ENCODE assay signal across 15 cellular contexts in genomic region chr10:22604314-22605091, GRCh38.
DNase-seq lines count a peak whose midpoint lies in the region; ATAC-seq and TF ChIP-seq lines count a peak whose summit lies in the region.
"Had no signal": no experiment of that assay in that cellular context is flagged by ENCODE, and none has a peak within 500 bp of the region (broad histone marks: within the 10 kb centered on the region; RNA-seq: fewer than 3 reads in every experiment).

No MANE protein-coding gene starts in this region.

- TF ChIP-seq CTCF in CD4-positive, alpha-beta T cell (IDR thresholded peaks at IDR 0.05) = no peak
- TF ChIP-seq CTCF in natural killer cell (IDR thresholded peaks at IDR 0.05) (no peak), tibial artery (IDR thresholded peaks at IDR 0.05) (no peak), sigmoid colon (IDR thresholded peaks at IDR 0.05) (no peak)

- H3K4me3 Mint-ChIP-seq in CD4-positive, alpha-beta T cell = no peak overlapping the region
- H3K4me3 Mint-ChIP-seq in IgD-negative memory B cell = peak overlapping the region; percentile 70 to 95 (median 84)
- H3K4me3 Mint-ChIP-seq in natural killer cell = peak overlapping the region; percentile 86

- CTCF ChIA-PET in CD4-positive, alpha-beta T cell (lab: Charles Lee) = interaction anchor here (0.6 to 2.0 kb wide), 7 partner anchors 9 to 384 kb away, joined by 3 to 7 read pairs (median 4); no protein-coding TSS in a partner anchor

- intact Hi-C loops in CD4-positive, alpha-beta T cell (cut with DNase I, micrococcal nuclease) = no loop called here
- intact Hi-C loops in natural killer cell (cut with micrococcal nuclease) (loop anchor here (1.0 to 5.0 kb wide), 3 partner anchors 7 to 108 kb away; partner anchors contain the start of gene PIP4K2A), left colon (cut with DNase I, micrococcal nuclease) (no loop called here), tibial artery (cut with DNase I; ENCODE audit: low total_unique reads) (no loop called here), sigmoid colon (cut with DNase I) (no loop called here), left cardiac atrium (cut with DNase I) (no loop called here)

- POLR2A ChIA-PET in CD4-positive, alpha-beta T cell (lab: Charles Lee) = interaction anchor here (0.6 to 2.1 kb wide), 3 partner anchors 21 to 168 kb away, joined by 3 to 7 read pairs (median 3); no protein-coding TSS in a partner anchor

- no peak overlapping the region for H3K4me3 ChIP-seq in tibial artery
- no peak overlapping the region for H3K4me3 ChIP-seq in sigmoid colon
- H3K4me3 ChIP-seq: gastroesophageal sphincter, psoas muscle, thyroid gland had no signal

- H3K4me1 ChIP-seq in tibial artery = peaks cover 0 to 5% (median 0%) of the 10 kb centered on the region in 4 donors
- H3K4me1 ChIP-seq in sigmoid colon = peaks cover 0 to 9% (median 2%) of the 10 kb centered on the region in 4 donors
- H3K4me1 ChIP-seq: psoas muscle had no signal

- peak overlapping the region; percentile 18 for H3K27ac ChIP-seq in CD4-positive, alpha-beta T cell (ENCODE audit: low read depth, low read length)
- H3K27ac ChIP-seq in cingulate gyrus (ENCODE audit: low read depth, low read length) (peak overlapping the region; percentile 33), tibial artery (no peak overlapping the region), sigmoid colon (peak overlapping the region in 2 of 4 donors; percentile 39 to 56)
- H3K27ac ChIP-seq: psoas muscle had no signal

- peaks cover 92% of the 10 kb centered on the region for H3K4me1 Mint-ChIP-seq in CD4-positive, alpha-beta T cell (ENCODE audit: low read depth)
- H3K4me1 Mint-ChIP-seq in IgD-negative memory B cell (peaks cover 64 to 83% (median 68%) of the 10 kb centered on the region in 3 donors), natural killer cell (peaks cover 86 to 96% of the 10 kb centered on the region in 2 donors)

- peaks cover 87% of the 10 kb centered on the region for H3K36me3 Mint-ChIP-seq in CD4-positive, alpha-beta T cell (ENCODE audit: low read depth)
- H3K36me3 Mint-ChIP-seq in IgD-negative memory B cell (peaks cover 14% of the 10 kb centered on the region), natural killer cell (peaks cover 8% of the 10 kb centered on the region)

- no peak for TF ChIP-seq EP300 in sigmoid colon (IDR thresholded peaks at IDR 0.05)

- no peak for DNase-seq in CD4-positive, alpha-beta T cell
- DNase-seq in natural killer cell (no peak), left colon (no peak), tibial artery (no peak), sigmoid colon (no peak), left cardiac atrium (no peak)
- DNase-seq: activated T-cell treated with anti-CD3 and anti-CD28 coated beads, Interleukin-2, amount 50 U/mL, for 48 hours; cerebellar nuclear complex; NCI-H187 treated with DMSO at 0.1 percent for 48 hours; psoas muscle; thyroid gland had no signal

- H3K27ac Mint-ChIP-seq in CD4-positive, alpha-beta T cell = peak overlapping the region; percentile 98
- H3K27ac Mint-ChIP-seq in IgD-negative memory B cell (peak overlapping the region; percentile 88 to 97 (median 90)), natural killer cell (peak overlapping the region; percentile 99)

- no peak for ATAC-seq in CD4-positive, alpha-beta T cell (ENCODE audit: poor library complexity)
- ATAC-seq in natural killer cell = no peak
- ATAC-seq in left colon = no peak
- ATAC-seq in left cardiac atrium = no peak
- ATAC-seq: HepG2 had no signal

- H3K9me3 Mint-ChIP-seq in CD4-positive, alpha-beta T cell = no peaks in the 10 kb centered on the region
- H3K9me3 Mint-ChIP-seq in IgD-negative memory B cell = no peaks in the 10 kb centered on the region
- H3K9me3 Mint-ChIP-seq in natural killer cell = no peaks in the 10 kb centered on the region

- H3K9me3 ChIP-seq in CD4-positive, alpha-beta T cell (ENCODE audit: control insufficient read depth, low read length) = no peaks in the 10 kb centered on the region
- H3K9me3 ChIP-seq in tibial artery (no peaks in the 10 kb centered on the region), sigmoid colon (no peaks in the 10 kb centered on the region)
- H3K9me3 ChIP-seq: gastroesophageal sphincter, psoas muscle, thyroid gland had no signal

- H3K27me3 ChIP-seq in CD4-positive, alpha-beta T cell (ENCODE audit: control insufficient read depth, insufficient read depth, low read length) = no peaks in the 10 kb centered on the region
- H3K27me3 ChIP-seq in tibial artery = no peaks in the 10 kb centered on the region
- H3K27me3 ChIP-seq in sigmoid colon = no peaks in the 10 kb centered on the region
- H3K27me3 ChIP-seq: gastroesophageal sphincter, thyroid gland had no signal

- no peaks in the 10 kb centered on the region for H3K27me3 Mint-ChIP-seq in CD4-positive, alpha-beta T cell
- H3K27me3 Mint-ChIP-seq in IgD-negative memory B cell = no peaks in the 10 kb centered on the region
- no peaks in the 10 kb centered on the region for H3K27me3 Mint-ChIP-seq in natural killer cell (ENCODE audit: low read depth in 2 of 2)

- 87 to 90% methylated on average over 14 of the region's 14 CpGs for WGBS in sigmoid colon, 2 donors

- TF ChIP-seq POLR2A in sigmoid colon (IDR thresholded peaks at IDR 0.05) = no peak

- H3K36me3 ChIP-seq in tibial artery (peaks cover 16 to 29% (median 25%) of the 10 kb centered on the region in 3 donors), sigmoid colon (peaks cover 0 to 12% (median 0%) of the 10 kb centered on the region in 4 donors)
- H3K36me3 ChIP-seq: thyroid gland had no signal

Comparison
In these comparisons a context has a peak if more than half of its experiments do, and no peak if none do; other contexts are left out.
1. H3K27ac ChIP-seq: peak in CD4-positive, alpha-beta T cell (single experiment) and cingulate gyrus (single experiment); none in tibial artery (0 of 2).
2. Peak in every context shown above with its lines, with median percentiles within 50 percentile points of each other: H3K27ac Mint-ChIP-seq.